Comparison of ENCODE assay signal across 16 cellular contexts in genomic region chr16:11685844-11686618, GRCh38. TPM values are rescaled to one million over a fixed set of nuclear protein-coding genes. Genes with fewer than 3 reads are reported as not detected.
A peak's percentile ranks its signal among the peaks of the same experiment; 100 is the strongest.
DNase-seq lines count a peak whose midpoint lies in the region; ATAC-seq and TF ChIP-seq lines count a peak whose summit lies in the region.
"Had no signal": no experiment of that assay in that cellular context is flagged by ENCODE, and none has a peak within 500 bp of the region (broad histone marks: within the 10 kb centered on the region; RNA-seq: fewer than 3 reads in every experiment).

No MANE protein-coding gene starts in this region.

- H4K20me1 ChIP-seq in SU-DHL-6 (ENCODE audit: low read depth, low read length) = no peaks in the 10 kb centered on the region

- intact Hi-C loops in Calu3 (cut with micrococcal nuclease; ENCODE audit: unreplicated experiment) = no loop called here

- no peak overlapping the region for H3K9ac ChIP-seq in SU-DHL-6 (ENCODE audit: low read length)

- DNase-seq in hepatic stellate cell (ENCODE audit: low spot score) (peak; percentile 41), thoracic aorta (ENCODE audit: low spot score) (no peak), SIG-M5 treated with dmso at 0.1 percent for 504 hours (lab: John Stamatoyannopoulos, UW; ENCODE audit: unreplicated experiment) (no peak), Calu3 (no peak)
- DNase-seq: activated effector memory CD4-positive, alpha-beta T cell treated with anti-CD3 and anti-CD28 coated beads, Interleukin-2, amount 50 U/mL, for 16 hours; anterior cingulate cortex; colonic mucosa; DND-41; midbrain; NCI-H1092; NCI-H748 treated with DMSO at 0.1 percent for 48 hours; stimulated activated CD4-positive, alpha-beta T cell treated with anti-CD3 and anti-CD28 coated beads, Interleukin-2, amount 100 ng/mL, for 48 hours had no signal

- H3K4me1 ChIP-seq in HEK293 (ENCODE audit: control insufficient read depth, insufficient read depth, low read length) (peaks cover 10% of the 10 kb centered on the region), thoracic aorta (ENCODE audit: control insufficient read depth in 1 of 2, low read depth in 2 of 2) (peaks cover 49 to 70% of the 10 kb centered on the region in 2 donors)

- H3K36me3 ChIP-seq in HEK293 (ENCODE audit: control insufficient read depth in 2 of 2, insufficient read depth in 1 of 2, low read length in 2 of 2) (peaks cover 16 to 81% of the 10 kb centered on the region in 2 experiments), SU-DHL-6 (ENCODE audit: low read length) (peaks cover 15% of the 10 kb centered on the region), thoracic aorta (peaks cover 30% of the 10 kb centered on the region)

- no peaks in the 10 kb centered on the region for H3K9me2 ChIP-seq in SU-DHL-6 (replicated peaks; ENCODE audit: insufficient read depth, low read length)

- H3K79me2 ChIP-seq in SU-DHL-6 (ENCODE audit: insufficient read depth, low read length) = no peaks in the 10 kb centered on the region

- peak overlapping the region; percentile 54 for H3K4me2 ChIP-seq in SU-DHL-6 (ENCODE audit: low read depth, low read length, poor library complexity, severe bottlenecking)

- no peaks in the 10 kb centered on the region for H3K9me3 Mint-ChIP-seq in Calu3 (ENCODE audit: low read depth, unreplicated experiment)
- H3K9me3 Mint-ChIP-seq: WTC11 had no signal

- no peak overlapping the region for H2AFZ ChIP-seq in SU-DHL-6 (ENCODE audit: low read depth, low read length, severe bottlenecking)

- no peaks in the 10 kb centered on the region for H3K9me3 ChIP-seq in HEK293 (ENCODE audit: control insufficient read depth, insufficient read depth, low read depth, low read length)
- H3K9me3 ChIP-seq in SU-DHL-6 (ENCODE audit: insufficient read depth, low read length) = no peaks in the 10 kb centered on the region
- no peaks in the 10 kb centered on the region for H3K9me3 ChIP-seq in thoracic aorta
- H3K9me3 ChIP-seq: colonic mucosa had no signal

- BruUV-seq in Calu3 (replicated peaks; lab: Mats Ljungman, UMichigan) = no TSS peak

- TF ChIP-seq CTCF in HEK293 (tag by site-specific recombination; IDR thresholded peaks at IDR 0.05) (no peak), SU-DHL-6 (IDR thresholded peaks at IDR 0.05; ENCODE audit: insufficient read depth, low read length, poor library complexity, severe bottlenecking) (no peak), thoracic aorta (IDR thresholded peaks at IDR 0.05) (no peak), Calu3 (IDR thresholded peaks at IDR 0.05; ENCODE audit: unreplicated experiment) (no peak)

- no peaks in the 10 kb centered on the region for H3K27me3 Mint-ChIP-seq in Calu3 (ENCODE audit: unreplicated experiment)

- peaks cover 64% of the 10 kb centered on the region for H3F3A ChIP-seq in SU-DHL-6 (ENCODE audit: insufficient read depth)

- H3K27ac ChIP-seq in HEK293 (ENCODE audit: extremely low read depth, low read depth, low read length) = no peak overlapping the region
- peak overlapping the region; percentile 88 for H3K27ac ChIP-seq in SU-DHL-6 (ENCODE audit: low read depth, low read length)
- peak overlapping the region; percentile 33 to 37 for H3K27ac ChIP-seq in thoracic aorta
- H3K27ac ChIP-seq: colonic mucosa had no signal

- H3K4me3 ChIP-seq in HEK293 (ENCODE audit: low read depth, low read length) = no peak overlapping the region
- H3K4me3 ChIP-seq in SU-DHL-6 (ENCODE audit: insufficient read depth, low read length, poor library complexity, severe bottlenecking) = no peak overlapping the region
- H3K4me3 ChIP-seq in thoracic aorta = no peak overlapping the region
- H3K4me3 ChIP-seq: colonic mucosa had no signal

- peaks cover 67% of the 10 kb centered on the region for H3K36me3 Mint-ChIP-seq in Calu3 (ENCODE audit: insufficient read depth, unreplicated experiment)

- peaks cover 24% of the 10 kb centered on the region for H3K4me1 Mint-ChIP-seq in Calu3 (ENCODE audit: low read depth, unreplicated experiment)

- no peak overlapping the region for H3K4me3 Mint-ChIP-seq in Calu3 (ENCODE audit: low read depth, unreplicated experiment)
- H3K4me3 Mint-ChIP-seq: WTC11 had no signal

- no peak overlapping the region for H3K27ac Mint-ChIP-seq in Calu3 (ENCODE audit: unreplicated experiment)
- H3K27ac Mint-ChIP-seq: WTC11 had no signal

- H3K27me3 ChIP-seq in SU-DHL-6 (ENCODE audit: low read length) (no peaks in the 10 kb centered on the region), thoracic aorta (replicated peaks; ENCODE audit: insufficient read depth) (no peaks in the 10 kb centered on the region)
- H3K27me3 ChIP-seq: colonic mucosa had no signal

- CTCF ChIA-PET in HEK293 (lab: Yijun Ruan, JAX) (interaction anchor here (0.6 kb wide), 1 partner anchor 127 kb away, joined by 3 read pairs; no protein-coding TSS in a partner anchor), Calu3 (lab: Charles Lee) (interaction anchor here (0.7 to 0.9 kb wide), 2 partner anchors 10 to 40 kb away, joined by 3 read pairs; no protein-coding TSS in a partner anchor)

- ATAC-seq in thoracic aorta (ENCODE audit: insufficient number of reproducible peaks, low FRiP score, low read depth) = no peak
- ATAC-seq in GM19463 (IDR thresholded peaks at IDR 0.05; ENCODE audit: unreplicated experiment) = no peak
- ATAC-seq: WTC11 had no signal

- POLR2A ChIA-PET in HEK293 (lab: Yijun Ruan, JAX) = interaction anchor here (0.6 kb wide), 1 partner anchor 31 kb away, joined by 4 read pairs; no protein-coding TSS in a partner anchor

TF ChIP-seq in HEK293, 187 proteins besides CTCF, POLR2A, EP300 and RAD21:
- peak; percentile 21; the same call in 1 of the 2 replicates for TF ChIP-seq SP7 (tag by site-specific recombination; IDR thresholded peaks at IDR 0.05)
- no peak for TF ChIP-seq ZNF704 (tag by site-specific recombination; IDR thresholded peaks at IDR 0.05)
- TF ChIP-seq ZNF366 (tag by site-specific recombination; conservative IDR thresholded peaks at IDR 0.05) = peak; percentile 35
- TF ChIP-seq PRDM6 (tag by site-specific recombination; IDR thresholded peaks at IDR 0.05) = peak; percentile 44

RNA-seq across cellular contexts. Expression of gene SNN, which starts 17.8 kb away (rescaled TPM):
- total RNA-seq in thoracic aorta (10 to 100 TPM; 14.6 to 21.4 TPM), Calu3 (2022) (26.0 and 31.3 TPM in 2 replicates)

RNA-seq across cellular contexts. Expression of gene TXNDC11, which starts 56.6 kb away (rescaled TPM):
- total RNA-seq in thoracic aorta = 10 to 100 TPM; 44.5 to 49.4 TPM
- 51.3 and 52.1 TPM in 2 replicates for total RNA-seq in Calu3 (2022)
